Comparison of ENCODE assay signal across 8 cellular contexts in the genomic region with DNA sequence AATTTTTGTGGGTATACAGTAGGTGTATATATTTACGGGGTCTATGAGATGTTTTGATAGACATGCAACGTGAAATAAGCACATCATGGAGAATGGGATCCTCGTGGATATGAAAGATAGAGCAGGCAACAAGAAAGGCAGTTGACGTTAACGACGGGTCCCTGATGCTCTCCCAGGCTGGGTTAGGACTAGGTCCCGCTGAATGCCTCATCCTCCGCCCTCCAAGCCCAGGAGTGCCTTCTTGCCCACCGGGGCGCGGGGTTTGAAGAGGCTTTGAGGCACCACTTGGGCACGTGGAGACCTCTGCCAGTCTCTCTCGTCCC. TPM values are rescaled to one million over a fixed set of nuclear protein-coding genes. Genes with fewer than 3 reads are reported as not detected.
DNase-seq lines count a peak whose midpoint lies in the region; ATAC-seq lines count a peak whose summit lies in the region.

No MANE protein-coding gene starts in this region.

- H3K4me1 ChIP-seq in endocrine pancreas (ENCODE audit: control insufficient read depth, insufficient read depth, low read length), result no peaks in the 10 kb centered on the region
- no peaks in the 10 kb centered on the region for H3K4me1 ChIP-seq in neuron (ENCODE audit: insufficient read depth, low read length)

- ATAC-seq in GM21526 (IDR thresholded peaks at IDR 0.05; ENCODE audit: low FRiP score, unreplicated experiment) (peak; percentile 14), GM21528 (IDR thresholded peaks at IDR 0.05; ENCODE audit: low FRiP score, unreplicated experiment) (no peak), HG03469 (IDR thresholded peaks at IDR 0.05; ENCODE audit: unreplicated experiment) (no peak)

- H3K4me3 ChIP-seq in Jurkat, Clone E6-1 (ENCODE audit: low read length), result peak overlapping the region; percentile 62
- H3K4me3 ChIP-seq in endocrine pancreas (ENCODE audit: control insufficient read depth, insufficient read depth, low read length), result peak overlapping the region; percentile 23
- H3K4me3 ChIP-seq in neuron (ENCODE audit: low read length), result peak overlapping the region; percentile 50

- H3K27me3 ChIP-seq in endocrine pancreas (ENCODE audit: control insufficient read depth, insufficient read depth, low read length), result no peaks in the 10 kb centered on the region
- peaks cover 2% of the 10 kb centered on the region for H3K27me3 ChIP-seq in neuron (ENCODE audit: insufficient read depth, low read length)

- peak overlapping the region; percentile 1 for H3K9ac ChIP-seq in endocrine pancreas (ENCODE audit: control insufficient read depth, insufficient read depth, low read length)

- H3K9me3 ChIP-seq in endocrine pancreas (ENCODE audit: control insufficient read depth, low read length) (no peaks in the 10 kb centered on the region), neuron (ENCODE audit: low read length) (peaks cover 9% of the 10 kb centered on the region)

- DNase-seq in Jurkat, Clone E6-1 (ENCODE audit: low read depth, low spot score), result no peak
- DNase-seq in A172 (ENCODE audit: low spot score), result no peak
- no peak for DNase-seq in UCSD-AML1 (lab: John Stamatoyannopoulos, UW; ENCODE audit: unreplicated experiment)

- H3K36me3 ChIP-seq in endocrine pancreas (ENCODE audit: control insufficient read depth, insufficient read depth, low read length) (no peaks in the 10 kb centered on the region), neuron (ENCODE audit: insufficient read depth, low read length) (no peaks in the 10 kb centered on the region)

- peak overlapping the region; percentile 95 for H2AFZ ChIP-seq in neuron (ENCODE audit: low read depth, low read length)

RNA-seq across cellular contexts. Expression of a gene that starts 9.5 kb away (rescaled TPM):
- polyA plus RNA-seq in Jurkat, Clone E6-1 (2012; ENCODE audit: insufficient read depth, insufficient read length), result 22.2 TPM
- total RNA-seq in A172 (2014; rRNA removed; shearing (Covaris generic)), result 38.9 and 50.4 TPM in 2 replicates
